In genomic region chr12:92765871-92766270, GRCh38 we compare ENCODE assay signal across 2 cellular contexts.
TF ChIP-seq lines count a peak whose summit lies in the region.

No MANE protein-coding gene starts in this region.

TF ChIP-seq in H1, 55 proteins besides CTCF, POLR2A, EP300 and RAD21:
- TF ChIP-seq EGR1 (IDR thresholded peaks at IDR 0.05; ENCODE audit: borderline replicate concordance, low read depth, low read length) (no peak), TEAD4 (IDR thresholded peaks at IDR 0.05; ENCODE audit: low read depth, low read length) (0 out of 2 replicates have a peak, but pooled peaks have one; percentile 35), KDM4A (IDR thresholded peaks at IDR 0.05; ENCODE audit: low read depth, low read length, severe bottlenecking) (no peak), POU5F1 (IDR thresholded peaks at IDR 0.05; ENCODE audit: low read depth, low read length) (no peak), SIN3A (conservative IDR thresholded peaks at IDR 0.05 in 1 of 2, IDR thresholded peaks at IDR 0.05 in 1 of 2; ENCODE audit: low read depth in 1 of 2, low read length in 2 of 2) (no peak)

TF ChIP-seq in HepG2, 621 proteins besides CTCF, POLR2A, EP300 and RAD21:
- TF ChIP-seq ZNF431 (CRISPR knock-in tag; IDR thresholded peaks at IDR 0.05; ENCODE audit: borderline replicate concordance, low read depth) (no peak), MZF1 (CRISPR knock-in tag; IDR thresholded peaks at IDR 0.05; ENCODE audit: borderline replicate concordance) (no peak), HINFP (CRISPR knock-in tag; IDR thresholded peaks at IDR 0.05; ENCODE audit: low read depth) (no peak), MAFK (conservative IDR thresholded peaks at IDR 0.05 in 1 of 2, IDR thresholded peaks at IDR 0.05 in 1 of 2; ENCODE audit: low read length in 2 of 2) (no peak), TEAD3 (CRISPR knock-in tag; optimal IDR thresholded peaks at IDR 0.05; ENCODE audit: borderline replicate concordance) (peak; percentile 13), HNF4A (CRISPR knock-in tag; IDR thresholded peaks at IDR 0.05) (peak; percentile 58), ELK4 (CRISPR knock-in tag; IDR thresholded peaks at IDR 0.05; ENCODE audit: borderline replicate concordance) (no peak), CERS6 (CRISPR knock-in tag; IDR thresholded peaks at IDR 0.05) (no peak), PLSCR1 (CRISPR knock-in tag; IDR thresholded peaks at IDR 0.05; ENCODE audit: borderline replicate concordance) (no peak), USF2 (IDR thresholded peaks at IDR 0.05; ENCODE audit: low read depth, low read length) (no peak), USF2 (CRISPR knock-in tag; IDR thresholded peaks at IDR 0.05; ENCODE audit: borderline replicate concordance) (no peak), KIAA2018 (CRISPR knock-in tag; IDR thresholded peaks at IDR 0.05; ENCODE audit: borderline replicate concordance) (no peak), HNF4G (IDR thresholded peaks at IDR 0.05; ENCODE audit: borderline replicate concordance, low read depth, low read length) (0 out of 2 replicates have a peak, but pooled peaks have one; percentile 8), HNF4G (CRISPR knock-in tag; IDR thresholded peaks at IDR 0.05; ENCODE audit: borderline replicate concordance, low read depth) (no peak)
